8 cellular contexts compared by ENCODE assay signal in genomic region chr14:53953828-53954550, GRCh38. TPM values are rescaled to one million over a fixed set of nuclear protein-coding genes. Genes with fewer than 3 reads are reported as not detected.
DNase-seq lines count a peak whose midpoint lies in the region; ATAC-seq and TF ChIP-seq lines count a peak whose summit lies in the region.

No MANE protein-coding gene starts in this region.

- intact Hi-C loops in mucosa of descending colon (cut with DNase I, micrococcal nuclease), result no loop called here

- H3K9me3 ChIP-seq in endocrine pancreas (ENCODE audit: control insufficient read depth, low read length), result no peaks in the 10 kb centered on the region
- no peaks in the 10 kb centered on the region for H3K9me3 ChIP-seq in mucosa of descending colon

- H3K36me3 ChIP-seq in endocrine pancreas (ENCODE audit: control insufficient read depth, insufficient read depth, low read length), result no peaks in the 10 kb centered on the region
- H3K36me3 ChIP-seq in mucosa of descending colon (ENCODE audit: low read depth), result no peaks in the 10 kb centered on the region

- H3K9ac ChIP-seq in endocrine pancreas (ENCODE audit: control insufficient read depth, insufficient read depth, low read length), result peak overlapping the region; percentile 49

- peak; percentile 56 for DNase-seq in activated CD8-positive, alpha-beta memory T cell treated with anti-CD3 and anti-CD28 coated beads, Interleukin-2, amount 50 U/mL, for 48 hours
- DNase-seq in activated CD8-positive, alpha-beta memory T cell treated with anti-CD3 and anti-CD28 coated beads, Interleukin-2, amount 50 U/mL, for 4 hours, result no peak
- DNase-seq in RPMI7951 (ENCODE audit: low read depth) (peak; percentile 71), mucosa of descending colon (peak in 2 of 3 donors; percentile 31 to 63), AML-193 (lab: John Stamatoyannopoulos, UW) (no peak)

- ATAC-seq in mucosa of descending colon (peak; percentile 16), HG03354 (IDR thresholded peaks at IDR 0.05; ENCODE audit: poor library complexity, severe bottlenecking, unreplicated experiment) (no peak), GM18870 (IDR thresholded peaks at IDR 0.05; ENCODE audit: unreplicated experiment) (no peak)

- TF ChIP-seq CTCF in mucosa of descending colon (IDR thresholded peaks at IDR 0.05), result no peak

- H3K4me3 ChIP-seq in endocrine pancreas (ENCODE audit: control insufficient read depth, insufficient read depth, low read length) (no peak overlapping the region), mucosa of descending colon (peak overlapping the region; percentile 30)

- H3K27me3 ChIP-seq in endocrine pancreas (ENCODE audit: control insufficient read depth, insufficient read depth, low read length), result peaks cover 20% of the 10 kb centered on the region

- H3K4me1 ChIP-seq in endocrine pancreas (ENCODE audit: control insufficient read depth, insufficient read depth, low read length), result no peaks in the 10 kb centered on the region
- H3K4me1 ChIP-seq in mucosa of descending colon (ENCODE audit: low read depth), result peaks cover 32% of the 10 kb centered on the region

RNA-seq across cellular contexts. Expression of gene BMP4, which starts 2.6 kb away (rescaled TPM):
- 76.8 and 77.1 TPM in 2 replicates for total RNA-seq in RPMI7951 (2014; rRNA removed; shearing (Covaris generic))
- total RNA-seq in mucosa of descending colon, result 10 to 100 TPM in 2 of 3 donors, 1 to 10 TPM in 1; 8.1 to 16.0 (median 15.6) TPM

Comparison
In these comparisons a context has a peak if more than half of its experiments do, and no peak if none do; other contexts are left out.
1. DNase-seq: peak in activated CD8-positive, alpha-beta memory T cell treated with anti-CD3 and anti-CD28 coated beads, Interleukin-2, amount 50 U/mL, for 48 hours (single experiment), RPMI7951 (single experiment) and mucosa of descending colon (2 of 3); none in activated CD8-positive, alpha-beta memory T cell treated with anti-CD3 and anti-CD28 coated beads, Interleukin-2, amount 50 U/mL, for 4 hours (single experiment) and AML-193 (0 of 2).